ENCODE assay signal across 8 cellular contexts in the genomic region with DNA sequence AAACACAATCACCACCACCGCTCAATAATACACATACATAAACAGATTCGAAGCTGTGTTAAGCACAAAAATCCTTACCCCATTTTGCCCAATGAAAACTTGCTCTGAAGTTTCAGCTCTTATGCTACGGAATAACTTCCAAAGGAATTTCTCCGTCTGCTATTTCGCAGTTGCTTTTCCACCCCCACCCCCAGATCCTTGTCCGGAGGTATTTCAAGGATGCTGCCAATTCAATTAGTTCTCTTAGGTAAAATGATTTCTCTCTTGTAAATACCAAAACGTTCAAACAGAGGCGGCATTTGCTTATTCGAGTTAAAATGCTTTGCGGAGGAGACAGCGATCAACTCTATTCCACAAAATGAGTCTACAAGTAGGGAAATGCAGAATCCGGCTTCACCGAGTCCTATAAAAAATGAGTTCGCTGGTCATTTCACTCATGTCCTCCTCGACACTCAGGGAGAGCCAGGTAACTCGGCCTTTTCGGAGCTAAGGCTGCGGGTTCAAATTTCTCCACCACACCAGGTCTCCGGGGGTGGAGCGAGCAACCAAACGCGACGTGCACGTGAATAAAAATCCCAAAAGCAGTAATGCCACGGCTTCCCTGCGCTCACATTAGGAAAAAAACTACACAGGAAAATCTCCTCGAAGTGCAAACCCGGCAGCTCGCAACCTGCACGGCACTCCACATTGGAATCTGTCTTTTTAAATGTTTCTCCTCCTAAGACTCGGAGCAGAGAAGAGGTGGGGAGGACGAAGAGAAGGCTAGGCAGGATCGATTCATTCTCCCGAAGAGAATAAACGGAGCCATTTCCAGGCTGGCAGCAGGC. TPM values are rescaled to one million over a fixed set of nuclear protein-coding genes. Genes with fewer than 3 reads are reported as not detected.
A peak's percentile ranks its signal among the peaks of the same experiment; 100 is the strongest.
DNase-seq lines count a peak whose midpoint lies in the region; ATAC-seq, FAIRE-seq and TF ChIP-seq lines count a peak whose summit lies in the region.

No MANE protein-coding gene starts in this region.

- no CpG with 5 or more reads among the region's 35 CpGs for WGBS in trophoblast cell (ENCODE audit: extremely low coverage, insufficient coverage, insufficient read length)

- peak overlapping the region; percentile 91 for H3K4me3 ChIP-seq in fibroblast of the aortic adventitia (ENCODE audit: low read depth, low read length)
- H3K4me3 ChIP-seq in trophoblast cell (ENCODE audit: low read depth, low read length): peak overlapping the region; percentile 88

- peak overlapping the region; percentile 91 for H3K4me3 Mint-ChIP-seq in activated B cell treated with CpG ODN at 0.5 μM for 24 hours

- H2AFZ ChIP-seq in trophoblast cell (ENCODE audit: insufficient read depth, low read length, poor library complexity): no peak overlapping the region

- no peak for FAIRE-seq in RCC 7860 (lab: Jason Lieb, UNC)

- no peak overlapping the region for H4K12ac ChIP-seq in trophoblast cell (ENCODE audit: low read depth, low read length)

- H3K23ac ChIP-seq in trophoblast cell (ENCODE audit: low read length): no peak overlapping the region

- H3K14ac ChIP-seq in trophoblast cell (ENCODE audit: low read length): peak overlapping the region; percentile 30

- peak overlapping the region; percentile 0 for H3K9ac ChIP-seq in trophoblast cell (ENCODE audit: low read length)

- H3K27me3 ChIP-seq in trophoblast cell (ENCODE audit: insufficient read depth, low read length): no peaks in the 10 kb centered on the region

- peaks cover 4 to 8% of the 10 kb centered on the region in 2 experiments for H3K4me1 ChIP-seq in trophoblast cell (ENCODE audit: control insufficient read depth in 1 of 2, insufficient read depth in 2 of 2, low read length in 2 of 2)

- H3K9me3 ChIP-seq in trophoblast cell (ENCODE audit: insufficient read depth, low read depth, low read length): no peaks in the 10 kb centered on the region

- peaks cover 28% of the 10 kb centered on the region for H3K4me1 Mint-ChIP-seq in activated B cell treated with CpG ODN at 0.5 μM for 24 hours

- DNase-seq in D341Med (ENCODE audit: low spot score): peak; percentile 40
- DNase-seq in activated B cell treated with CpG ODN at 0.5 μM for 24 hours: no peak
- DNase-seq in fibroblast of the aortic adventitia (ENCODE audit: low read depth): peak; percentile 35
- DNase-seq in trophoblast cell: peak in 1 of 2 donors; percentile 58
- no peak for DNase-seq in omental fat pad (ENCODE audit: low spot score)
- no peak for DNase-seq in RCC 7860 (ENCODE audit: low spot score)
- DNase-seq in UCSD-AML1 (lab: John Stamatoyannopoulos, UW; ENCODE audit: unreplicated experiment): no peak

- H4K8ac ChIP-seq in trophoblast cell (ENCODE audit: low read depth, low read length): no peak overlapping the region

- CTCF ChIA-PET in activated B cell treated with CpG ODN at 0.5 μM for 24 hours (lab: Charles Lee): no interaction called here

- peaks cover 4% of the 10 kb centered on the region for H3K36me3 Mint-ChIP-seq in activated B cell treated with CpG ODN at 0.5 μM for 24 hours (ENCODE audit: low read depth)

- H3K79me1 ChIP-seq in trophoblast cell (ENCODE audit: low read length): peaks cover 11% of the 10 kb centered on the region

- H3K9me3 Mint-ChIP-seq in activated B cell treated with CpG ODN at 0.5 μM for 24 hours: no peaks in the 10 kb centered on the region

- no peak overlapping the region for H2BK120ac ChIP-seq in trophoblast cell (ENCODE audit: insufficient read depth, low read length, poor library complexity)

- intact Hi-C loops in activated B cell treated with CpG ODN at 0.5 μM for 24 hours (cut with micrococcal nuclease): loop anchor here (5.0 to 10.0 kb wide), 5 partner anchors 744 to 1881 kb away; partner anchors contain the start of genes AP3B1, LHFPL2 and SERINC5

- H2AK5ac ChIP-seq in trophoblast cell (ENCODE audit: low read length): no peak overlapping the region

- peak overlapping the region; percentile 99 for H3K27ac ChIP-seq in trophoblast cell (ENCODE audit: low read depth, low read length)

- TF ChIP-seq CTCF in activated B cell treated with CpG ODN at 0.5 μM for 24 hours (IDR thresholded peaks at IDR 0.05) (no peak), fibroblast of the aortic adventitia (IDR thresholded peaks at IDR 0.05; ENCODE audit: insufficient read depth, low read length) (no peak), omental fat pad (IDR thresholded peaks at IDR 0.05) (no peak)

- H3K27ac Mint-ChIP-seq in activated B cell treated with CpG ODN at 0.5 μM for 24 hours: no peak overlapping the region

- peak overlapping the region; percentile 21 for H3K18ac ChIP-seq in trophoblast cell (ENCODE audit: low read length)

- no peaks in the 10 kb centered on the region for H3K36me3 ChIP-seq in trophoblast cell (ENCODE audit: control insufficient read depth in 1 of 2, insufficient read depth in 2 of 2, low read length in 2 of 2)

- H2BK5ac ChIP-seq in trophoblast cell (ENCODE audit: low read depth, low read length, poor library complexity): no peak overlapping the region

- no peak overlapping the region for H4K91ac ChIP-seq in trophoblast cell (ENCODE audit: low read depth, low read length)

- ATAC-seq in HG03460 (IDR thresholded peaks at IDR 0.05; ENCODE audit: unreplicated experiment): peak; percentile 1
- ATAC-seq in activated B cell treated with CpG ODN at 0.5 μM for 24 hours (ENCODE audit: low read depth): no peak
- no peak for ATAC-seq in omental fat pad (ENCODE audit: low FRiP score)

- peaks cover 24% of the 10 kb centered on the region for H3K27me3 Mint-ChIP-seq in activated B cell treated with CpG ODN at 0.5 μM for 24 hours

- peak overlapping the region; percentile 92 for H3K4me2 ChIP-seq in trophoblast cell (ENCODE audit: low read length)

- no peak overlapping the region for H3K4ac ChIP-seq in trophoblast cell (ENCODE audit: low read depth, low read length)

- POLR2A ChIA-PET in activated B cell treated with CpG ODN at 0.5 μM for 24 hours (lab: Charles Lee): interaction anchor here (1.1 to 2.2 kb wide), 3 partner anchors 528 to 1880 kb away, joined by 3 to 14 read pairs (median 4); partner anchors contain the start of gene ARSB

- H3K79me2 ChIP-seq in trophoblast cell (ENCODE audit: control insufficient read depth, insufficient read depth, low read length, poor library complexity): peaks cover 13% of the 10 kb centered on the region

- H2BK12ac ChIP-seq in trophoblast cell (ENCODE audit: low read length): no peak overlapping the region

RNA-seq across cellular contexts. Expression of gene HOMER1, which starts 1.0 kb away (rescaled TPM):
- total RNA-seq in activated B cell treated with CpG ODN at 0.5 μM for 24 hours (3.2 and 4.2 TPM in 2 replicates), fibroblast of the aortic adventitia (ENCODE audit: low replicate concordance) (5.4 and 6.8 TPM in 2 replicates), omental fat pad (10 to 100 TPM in 2 of 4 donors, 1 to 10 TPM in 2; 3.1 to 80.5 (median 11.4) TPM)
- polyA plus RNA-seq in trophoblast cell (2013): 19.5 and 20.6 TPM in 2 replicates

Comparison
In these comparisons a context has a peak if more than half of its experiments do, and no peak if none do; other contexts are left out.
1. DNase-seq: peak in D341Med (single experiment) and fibroblast of the aortic adventitia (single experiment); none in activated B cell treated with CpG ODN at 0.5 μM for 24 hours (single experiment), omental fat pad (single experiment), RCC 7860 (single experiment) and UCSD-AML1 (single experiment).